33 cellular contexts compared by ENCODE assay signal in the genomic region with DNA sequence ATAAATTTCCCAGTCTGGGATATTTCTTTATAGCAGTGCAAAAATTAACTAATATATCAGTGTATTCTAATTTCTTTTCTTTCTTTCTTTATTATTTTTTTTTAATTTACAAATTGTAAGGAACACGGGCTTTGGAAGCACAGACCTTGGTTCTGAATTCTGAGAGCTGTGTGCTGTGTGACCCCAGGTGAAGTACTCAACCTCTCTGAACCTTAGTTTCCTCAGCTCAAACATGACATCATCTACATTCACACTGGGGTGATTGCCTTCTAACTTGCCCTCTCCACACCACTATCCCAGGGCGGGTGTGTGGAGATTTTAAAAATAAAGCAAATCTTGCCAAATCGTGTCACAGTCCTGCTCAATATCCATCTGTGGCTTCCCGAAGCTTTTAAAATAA.
"Had no signal": no experiment of that assay in that cellular context is flagged by ENCODE, and none has a peak within 500 bp of the region (broad histone marks: within the 10 kb centered on the region; RNA-seq: fewer than 3 reads in every experiment).

No MANE protein-coding gene starts in this region.

- H3K27me3 ChIP-seq: adrenal gland, ascending aorta, body of pancreas, brain microvascular endothelial cell, breast epithelium, cardiac muscle cell had no signal

- H3K36me3 ChIP-seq: adrenal gland, ascending aorta, brain microvascular endothelial cell, breast epithelium, cardiac muscle cell had no signal

- H3K27ac ChIP-seq: adrenal gland, ascending aorta, body of pancreas, brain microvascular endothelial cell, breast epithelium, cardiac muscle cell had no signal

- H3K9me3 ChIP-seq: adrenal gland, ascending aorta, body of pancreas, breast epithelium had no signal

- ATAC-seq: activated naive CD4-positive, alpha-beta T cell treated with anti-CD3 and anti-CD28 coated beads, Interleukin-2, amount 50 U/mL, for 72 hours; activated naive CD8-positive, alpha-beta T cell treated with anti-CD3 and anti-CD28 coated beads, Interleukin-2, amount 50 U/mL, for 24 hours; activated T-cell treated with anti-CD3 and anti-CD28 coated beads, Interleukin-2, amount 50 U/mL, for 4 hours; activated T-cell treated with anti-CD3 and anti-CD28 coated beads, Interleukin-2, amount 50 U/mL, for 72 hours; activated T-helper 17 cell treated with anti-CD3 and anti-CD28 coated beads, Interleukin-2, amount 50 U/mL, for 72 hours; body of pancreas had no signal

- FAIRE-seq: astrocyte, bronchial epithelial cell, colon had no signal

- H3K4me3 ChIP-seq: adrenal gland, ascending aorta, body of pancreas, breast epithelium, cardiac muscle cell had no signal

- DNase-seq: activated effector memory CD4-positive, alpha-beta T cell treated with anti-CD3 and anti-CD28 coated beads, Interleukin-2, amount 50 U/mL, for 16 hours; activated effector memory CD4-positive, alpha-beta T cell treated with Interleukin-2 at 50 U/mL for 16 hours; activated gamma-delta T cell; activated gamma-delta T cell treated with Interleukin-2 at 50 U/mL for 16 hours; activated naive CD4-positive, alpha-beta T cell; activated naive CD4-positive, alpha-beta T cell treated with anti-CD3 and anti-CD28 coated beads for 36 hours; activated naive CD4-positive, alpha-beta T cell treated with anti-CD3 and anti-CD28 coated beads, Interleukin-2, amount 10 ng/mL, durations not matched to agents 7 days and 5 days; activated naive CD4-positive, alpha-beta T cell treated with anti-CD3 and anti-CD28 coated beads, Interleukin-2, amount 50 U/mL, for 16 hours; activated naive CD4-positive, alpha-beta T cell treated with Interleukin-2 at 50 U/mL for 16 hours; activated naive CD8-positive, alpha-beta T cell treated with anti-CD3 and anti-CD28 coated beads for 36 hours; activated naive CD8-positive, alpha-beta T cell treated with anti-CD3 and anti-CD28 coated beads, Interleukin-2, amount 10 ng/mL, durations not matched to agents 7 days and 5 days; activated naive CD8-positive, alpha-beta T cell treated with anti-CD3 and anti-CD28 coated beads, Interleukin-2, amount 50 U/mL, for 24 hours; activated T-cell treated with anti-CD3 and anti-CD28 coated beads, Interleukin-2, amount 50 U/mL, for 4 hours; activated T-cell treated with anti-CD3 and anti-CD28 coated beads, Interleukin-2, amount 50 U/mL, for 48 hours; activated T-cell treated with anti-CD3 and anti-CD28 coated beads, Interleukin-2, amount 50 U/mL, for 72 hours; adrenal gland; amniotic stem cell; amygdala; anterior cingulate cortex; aorta; body of pancreas; brain microvascular endothelial cell; caudate nucleus; central memory CD4-positive, alpha-beta T cell; cerebellar nuclear complex had no signal

- H3K4me1 ChIP-seq: adrenal gland, ascending aorta, body of pancreas, breast epithelium had no signal
